8 cellular contexts compared by ENCODE assay signal in genomic region chr3:40456279-40456939, GRCh38. TPM values are rescaled to one million over a fixed set of nuclear protein-coding genes. Genes with fewer than 3 reads are reported as not detected.
A peak's percentile ranks its signal among the peaks of the same experiment; 100 is the strongest.
DNase-seq lines count a peak whose midpoint lies in the region; ATAC-seq and TF ChIP-seq lines count a peak whose summit lies in the region.

No MANE protein-coding gene starts in this region.

- peaks cover 45% of the 10 kb centered on the region for H3K4me1 ChIP-seq in Karpas-422 (ENCODE audit: low read length)

- peaks cover 13% of the 10 kb centered on the region; the same call in 1 of the 2 replicates for H4K20me1 ChIP-seq in Karpas-422 (ENCODE audit: insufficient read depth, low read depth, low read length)

- H3K4me1 Mint-ChIP-seq in naive B cell = peaks cover 28 to 57% (median 34%) of the 10 kb centered on the region in 3 donors

- peaks cover 33% of the 10 kb centered on the region for H3K36me3 ChIP-seq in Karpas-422 (ENCODE audit: insufficient read depth, low read length)

- H3K9me3 Mint-ChIP-seq in naive B cell = peaks cover 0 to 4% (median 0%) of the 10 kb centered on the region in 7 donors

- H3K27ac ChIP-seq in Karpas-422 (ENCODE audit: low read length) = peak overlapping the region; percentile 79
- peak overlapping the region; percentile 93 to 94 for H3K27ac ChIP-seq in coronary artery

- peaks cover 0 to 11% of the 10 kb centered on the region in 2 donors for H3K36me3 Mint-ChIP-seq in naive B cell

- no peaks in the 10 kb centered on the region for H3K27me3 Mint-ChIP-seq in naive B cell

- no peaks in the 10 kb centered on the region for H3K9me3 ChIP-seq in Karpas-422 (ENCODE audit: low read length)

- peak overlapping the region; percentile 93 for H3K9ac ChIP-seq in Karpas-422 (ENCODE audit: low read length)

- H3K27ac Mint-ChIP-seq in naive B cell = peak overlapping the region; percentile 95 to 99 (median 98)

- no peak overlapping the region for H2AFZ ChIP-seq in Karpas-422 (ENCODE audit: low read length)

- no peak for ATAC-seq in naive B cell (ENCODE audit: low read depth in 2 of 2)
- no peak for ATAC-seq in HG02981 (IDR thresholded peaks at IDR 0.05; ENCODE audit: unreplicated experiment)
- ATAC-seq in GM21515 (IDR thresholded peaks at IDR 0.05; ENCODE audit: unreplicated experiment) = no peak

- no peaks in the 10 kb centered on the region for H3K9me2 ChIP-seq in Karpas-422 (replicated peaks; ENCODE audit: insufficient read depth, low read length)

- DNase-seq in AG09309 (ENCODE audit: low read depth) (no peak), Karpas-422 (peak; percentile 31), coronary artery (ENCODE audit: low spot score) (no peak), naive B cell (no peak), NCI-H1092 (lab: John Stamatoyannopoulos, UW) (no peak), NCI-H524 treated with DMSO at 0.1 percent for 48 hours (lab: John Stamatoyannopoulos, UW) (no peak)

- peak overlapping the region; percentile 92 for H3K4me2 ChIP-seq in Karpas-422 (ENCODE audit: low read depth, low read length, poor library complexity, severe bottlenecking)

- H3K27me3 ChIP-seq in Karpas-422 (ENCODE audit: low read length) = no peaks in the 10 kb centered on the region

- TF ChIP-seq CTCF in AG09309 (IDR thresholded peaks at IDR 0.05; ENCODE audit: control insufficient read depth, insufficient read depth, low read depth, low read length, missing control alignments) = no peak
- TF ChIP-seq CTCF in coronary artery (IDR thresholded peaks at IDR 0.05) = no peak

- peak overlapping the region; percentile 87 to 97 (median 93) for H3K4me3 Mint-ChIP-seq in naive B cell

- H3K4me3 ChIP-seq in AG09309 (ENCODE audit: control insufficient read depth, low read depth, low read length) (peak overlapping the region; percentile 84), Karpas-422 (ENCODE audit: low read length) (peak overlapping the region; percentile 77), coronary artery (peak overlapping the region; percentile 94)

- H3K79me2 ChIP-seq in Karpas-422 (ENCODE audit: low read length) = peaks cover 31% of the 10 kb centered on the region

RNA-seq across cellular contexts. Expression of gene RPL14, which starts 0.7 kb away (rescaled TPM):
- 726 and 1,593 TPM in 2 replicates for total RNA-seq in Karpas-422 (2014; rRNA removed; shearing (Covaris generic); ENCODE audit: low replicate concordance)
- polyA plus RNA-seq in naive B cell (ENCODE audit: low read depth in 6 of 6) = 1,000 to 10,000 TPM in 2 of 6 donors, 100 to 1,000 TPM in 4; 532 to 1,400 (median 952) TPM

RNA-seq across cellular contexts. Expression of gene ZNF619, which starts 20.5 kb away (rescaled TPM):
- 13.1 and 13.3 TPM in 2 replicates for total RNA-seq in Karpas-422 (2014; rRNA removed; shearing (Covaris generic); ENCODE audit: low replicate concordance)
- 1 to 10 TPM in 5 of 6 donors, not detected in 1; 3.7 to 9.1 (median 5.6) TPM for polyA plus RNA-seq in naive B cell (ENCODE audit: low read depth in 6 of 6)

RNA-seq across cellular contexts. Expression of gene ZNF620, which starts 49.4 kb away (rescaled TPM):
- total RNA-seq in Karpas-422 (2014; rRNA removed; shearing (Covaris generic); ENCODE audit: low replicate concordance) = 2.6 and 3.1 TPM in 2 replicates
- 1 to 10 TPM in 5 of 6 donors, not detected in 1; 2.8 to 4.3 (median 3.4) TPM for polyA plus RNA-seq in naive B cell (ENCODE audit: low read depth in 6 of 6)
